In the genomic region with DNA sequence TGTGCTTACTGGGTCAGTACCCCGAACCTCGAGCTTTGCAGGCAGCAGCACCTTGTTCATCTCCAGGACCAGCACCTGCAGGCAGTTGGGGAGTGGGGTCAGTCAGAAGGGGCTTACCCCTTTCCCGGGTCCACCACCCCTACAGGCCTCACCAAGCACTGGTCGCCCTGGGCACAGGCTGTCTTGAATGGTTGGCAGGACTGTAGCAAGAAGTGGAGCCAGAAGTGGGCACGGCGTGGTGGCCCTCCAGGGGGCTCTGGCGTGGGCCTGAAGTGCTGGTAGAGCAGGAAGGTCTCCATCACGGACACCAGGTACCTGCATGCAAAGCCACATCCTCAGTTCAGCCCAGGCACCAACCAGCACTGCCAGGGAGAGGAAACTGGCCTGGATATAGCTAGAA, we compare ENCODE assay signal across 17 cellular contexts. TPM values are rescaled to one million over a fixed set of nuclear protein-coding genes. Genes with fewer than 3 reads are reported as not detected.
A peak's percentile ranks its signal among the peaks of the same experiment; 100 is the strongest.
DNase-seq lines count a peak whose midpoint lies in the region; ATAC-seq and TF ChIP-seq lines count a peak whose summit lies in the region.
"Had no signal": no experiment of that assay in that cellular context is flagged by ENCODE, and none has a peak within 500 bp of the region (broad histone marks: within the 10 kb centered on the region; RNA-seq: fewer than 3 reads in every experiment).

No MANE protein-coding gene starts in this region.

- H3K36me3 ChIP-seq in CD4-positive, alpha-beta memory T cell (ENCODE audit: insufficient read depth, low read length): no peaks in the 10 kb centered on the region
- H3K36me3 ChIP-seq in HUES64 (ENCODE audit: insufficient read depth, low read length) (no peaks in the 10 kb centered on the region), endodermal cell (ENCODE audit: control insufficient read depth, insufficient read depth, low read length) (no peaks in the 10 kb centered on the region), body of pancreas (replicated peaks in 1 of 2; ENCODE audit: insufficient read depth in 1 of 2, low read depth in 2 of 2) (no peaks in the 10 kb centered on the region)
- no peaks in the 10 kb centered on the region for H3K36me3 ChIP-seq in effector memory CD4-positive, alpha-beta T cell (ENCODE audit: control insufficient read depth, insufficient read depth, low read length)

- H3K9me3 Mint-ChIP-seq in CD4-positive, alpha-beta memory T cell: peaks cover 0 to 2% (median 0%) of the 10 kb centered on the region in 8 donors
- no peaks in the 10 kb centered on the region for H3K9me3 Mint-ChIP-seq in endodermal cell
- no peaks in the 10 kb centered on the region for H3K9me3 Mint-ChIP-seq in stimulated activated effector memory CD8-positive, alpha-beta T cell treated with anti-CD3 and anti-CD28 coated beads, Interleukin-12 subunit alpha, Interleukin-12 subunit beta, amount 100 ng/mL, for 72 hours

- no peaks in the 10 kb centered on the region for H3K9me3 ChIP-seq in CD4-positive, alpha-beta memory T cell (ENCODE audit: control insufficient read depth in 1 of 2, low read length in 2 of 2)
- H3K9me3 ChIP-seq in HUES64 (ENCODE audit: insufficient read depth, low read depth, low read length) (no peaks in the 10 kb centered on the region), endodermal cell (ENCODE audit: control insufficient read depth, low read length) (no peaks in the 10 kb centered on the region), body of pancreas (no peaks in the 10 kb centered on the region)
- no peaks in the 10 kb centered on the region for H3K9me3 ChIP-seq in effector memory CD4-positive, alpha-beta T cell (ENCODE audit: control insufficient read depth, low read length)
- H3K9me3 ChIP-seq: HAP-1 had no signal

- H3K27ac Mint-ChIP-seq in CD4-positive, alpha-beta memory T cell: no peak overlapping the region
- H3K27ac Mint-ChIP-seq in endodermal cell: no peak overlapping the region
- H3K27ac Mint-ChIP-seq in stimulated activated effector memory CD8-positive, alpha-beta T cell treated with anti-CD3 and anti-CD28 coated beads, Interleukin-12 subunit alpha, Interleukin-12 subunit beta, amount 100 ng/mL, for 72 hours: no peak overlapping the region

- intact Hi-C loops in CD4-positive, alpha-beta memory T cell (cut with micrococcal nuclease): no loop called here
- intact Hi-C loops in body of pancreas (cut with DNase I): no loop called here

- no peaks in the 10 kb centered on the region for H3K27me3 Mint-ChIP-seq in CD4-positive, alpha-beta memory T cell
- H3K27me3 Mint-ChIP-seq in endodermal cell (ENCODE audit: insufficient read depth): peaks cover 59% of the 10 kb centered on the region

- no peak overlapping the region for H3K27ac ChIP-seq in CD4-positive, alpha-beta memory T cell (ENCODE audit: low read depth, low read length)
- H3K27ac ChIP-seq in HUES64 (ENCODE audit: low read depth, low read length) (no peak overlapping the region), endodermal cell (ENCODE audit: low read depth, low read length) (no peak overlapping the region), body of pancreas (no peak overlapping the region)
- no peak overlapping the region for H3K27ac ChIP-seq in effector memory CD4-positive, alpha-beta T cell (ENCODE audit: insufficient read depth, low read length, poor library complexity, severe bottlenecking)

- H3K9ac ChIP-seq in HUES64 (ENCODE audit: low read depth, low read length) (no peak overlapping the region), endodermal cell (ENCODE audit: extremely low read depth, low read length, poor library complexity, severe bottlenecking) (no peak overlapping the region)

- H3K27me3 ChIP-seq in CD4-positive, alpha-beta memory T cell (ENCODE audit: insufficient read depth, low read length): no peaks in the 10 kb centered on the region
- H3K27me3 ChIP-seq in HUES64 (ENCODE audit: insufficient read depth, low read length) (peaks cover 47% of the 10 kb centered on the region), endodermal cell (ENCODE audit: control insufficient read depth, insufficient read depth, low read length, poor library complexity, severe bottlenecking) (peaks cover 44% of the 10 kb centered on the region), body of pancreas (no peaks in the 10 kb centered on the region)
- H3K27me3 ChIP-seq in effector memory CD4-positive, alpha-beta T cell (replicated peaks; ENCODE audit: control insufficient read depth, insufficient read depth, low read length, poor library complexity, severe bottlenecking): no peaks in the 10 kb centered on the region

- peaks cover 40% of the 10 kb centered on the region for H3K4me1 ChIP-seq in CD4-positive, alpha-beta memory T cell (ENCODE audit: insufficient read depth, low read length)
- H3K4me1 ChIP-seq in HUES64 (ENCODE audit: insufficient read depth, low read length) (peaks cover 15% of the 10 kb centered on the region), endodermal cell (ENCODE audit: control insufficient read depth, insufficient read depth, low read length) (no peaks in the 10 kb centered on the region), body of pancreas (peaks cover 33% of the 10 kb centered on the region)
- H3K4me1 ChIP-seq in effector memory CD4-positive, alpha-beta T cell (ENCODE audit: control insufficient read depth, insufficient read depth, low read length, poor library complexity, severe bottlenecking): peaks cover 41% of the 10 kb centered on the region

- H3K4me1 Mint-ChIP-seq in CD4-positive, alpha-beta memory T cell: peaks cover 25 to 70% (median 43%) of the 10 kb centered on the region in 4 donors
- H3K4me1 Mint-ChIP-seq in endodermal cell: peaks cover 14% of the 10 kb centered on the region
- H3K4me1 Mint-ChIP-seq in stimulated activated effector memory CD8-positive, alpha-beta T cell treated with anti-CD3 and anti-CD28 coated beads, Interleukin-12 subunit alpha, Interleukin-12 subunit beta, amount 100 ng/mL, for 72 hours: peaks cover 54% of the 10 kb centered on the region

- no peak for ATAC-seq in stimulated activated effector memory CD8-positive, alpha-beta T cell treated with anti-CD3 and anti-CD28 coated beads, Interleukin-12 subunit alpha, Interleukin-12 subunit beta, amount 100 ng/mL, for 72 hours
- no peak for ATAC-seq in body of pancreas
- ATAC-seq: K562 had no signal

- TF ChIP-seq POLR2A in body of pancreas (IDR thresholded peaks at IDR 0.05): no peak

- 88% methylated on average over 8 of the region's 8 CpGs for WGBS in HUES64
- 93 to 94% methylated on average over 4 to 8 of the region's 8 CpGs for WGBS in endodermal cell (ENCODE audit: insufficient coverage in 1 of 2, insufficient read length in 1 of 2), 2 experiments
- WGBS in body of pancreas, 2 donors: 94 to 100% methylated on average over 1 to 8 of the region's 8 CpGs

- no peak for DNase-seq in CD4-positive, alpha-beta memory T cell
- DNase-seq in endodermal cell: no peak
- no peak for DNase-seq in stimulated activated effector memory CD8-positive, alpha-beta T cell treated with anti-CD3 and anti-CD28 coated beads, Interleukin-12 subunit alpha, Interleukin-12 subunit beta, amount 100 ng/mL, for 72 hours (ENCODE audit: low spot score in 2 of 2)
- DNase-seq in body of pancreas: no peak
- no peak for DNase-seq in NCI-H82 treated with DMSO at 0.1 percent for 48 hours (lab: John Stamatoyannopoulos, UW; ENCODE audit: unreplicated experiment)
- no peak for DNase-seq in effector memory CD4-positive, alpha-beta T cell
- DNase-seq: ACHN, NCI-H1048, NCI-H146, NCI-H2081 treated with DMSO at 0.1 percent for 48 hours, NCI-H526, OCI-M1 had no signal

- CTCF ChIA-PET in CD4-positive, alpha-beta memory T cell (lab: Charles Lee; ENCODE audit: partially characterized antibody): interaction anchor here (1.2 to 8.4 kb wide), 4 partner anchors 20 to 33 kb away, joined by 3 to 54 read pairs (median 6); a partner anchor contains a TSS

- POLR2A ChIA-PET in CD4-positive, alpha-beta memory T cell (lab: Charles Lee; ENCODE audit: partially characterized antibody): interaction anchor here (15.5 kb wide), 1 partner anchor 18 kb away, joined by 202 read pairs; a partner anchor contains a TSS

- peak overlapping the region in 5 of 8 donors; percentile 22 to 96 (median 57) for H3K4me3 Mint-ChIP-seq in CD4-positive, alpha-beta memory T cell
- H3K4me3 Mint-ChIP-seq in endodermal cell: peak overlapping the region; percentile 59
- H3K4me3 Mint-ChIP-seq in stimulated activated effector memory CD8-positive, alpha-beta T cell treated with anti-CD3 and anti-CD28 coated beads, Interleukin-12 subunit alpha, Interleukin-12 subunit beta, amount 100 ng/mL, for 72 hours: peak overlapping the region; percentile 86

- TF ChIP-seq CTCF in endodermal cell (conservative IDR thresholded peaks at IDR 0.05) (no peak), body of pancreas (IDR thresholded peaks at IDR 0.05) (no peak)

- no peak overlapping the region for H3K4me3 ChIP-seq in CD4-positive, alpha-beta memory T cell (ENCODE audit: low read length in 2 of 2)
- H3K4me3 ChIP-seq in HUES64 (ENCODE audit: low read length) (peak overlapping the region; percentile 76; the same call in 1 of the 2 replicates), endodermal cell (ENCODE audit: low read length) (no peak overlapping the region), body of pancreas (no peak overlapping the region)
- H3K4me3 ChIP-seq in effector memory CD4-positive, alpha-beta T cell (ENCODE audit: insufficient read depth, low read depth, low read length, poor library complexity, severe bottlenecking): no peak overlapping the region
- H3K4me3 ChIP-seq: HAP-1, K562 had no signal

- peaks cover 0 to 3% of the 10 kb centered on the region in 2 donors for H3K36me3 Mint-ChIP-seq in CD4-positive, alpha-beta memory T cell
- peaks cover 2% of the 10 kb centered on the region for H3K36me3 Mint-ChIP-seq in endodermal cell (ENCODE audit: low read depth)
- peaks cover 24% of the 10 kb centered on the region for H3K36me3 Mint-ChIP-seq in stimulated activated effector memory CD8-positive, alpha-beta T cell treated with anti-CD3 and anti-CD28 coated beads, Interleukin-12 subunit alpha, Interleukin-12 subunit beta, amount 100 ng/mL, for 72 hours

RNA-seq across cellular contexts. Expression of a gene that starts 5.2 kb away (rescaled TPM):
- 10 to 100 TPM in 1 of 2 experiments, 1 to 10 TPM in 1; 8.8 to 11.7 TPM for total RNA-seq in CD4-positive, alpha-beta memory T cell
- 1 to 10 TPM; 4.5 to 8.1 TPM for polyA plus RNA-seq in CD4-positive, alpha-beta memory T cell
- polyA plus RNA-seq in HUES64 (2013, experiment 1 of 2): 4.5 TPM
- 9.9 TPM for polyA plus RNA-seq in HUES64 (2013, experiment 2 of 2)
- total RNA-seq in endodermal cell (10 to 100 TPM in 1 of 2 donors, 1 to 10 TPM in 1; 6.6 to 11.5 TPM), body of pancreas (10 to 100 TPM; 28.8 to 31.3 TPM)
- polyA plus RNA-seq in endodermal cell (2013, experiment 1 of 2): 14.9 TPM
- 14.3 TPM for polyA plus RNA-seq in endodermal cell (2013, experiment 2 of 2)

RNA-seq across cellular contexts. Expression of a gene that starts 13.1 kb away (rescaled TPM):
- total RNA-seq in CD4-positive, alpha-beta memory T cell: not detected
- not detected for polyA plus RNA-seq in CD4-positive, alpha-beta memory T cell
- polyA plus RNA-seq in HUES64 (2013, experiment 1 of 2): not detected
- not detected for polyA plus RNA-seq in HUES64 (2013, experiment 2 of 2)
- total RNA-seq in endodermal cell: under 1 TPM in 1 of 2 donors, not detected in 1; 0.26 TPM
- not detected for polyA plus RNA-seq in endodermal cell (2013, experiment 1 of 2)
- polyA plus RNA-seq in endodermal cell (2013, experiment 2 of 2): not detected
- total RNA-seq in body of pancreas: 1 to 10 TPM; 1.3 to 1.6 TPM
- total RNA-seq: HT1080, SK-MEL-5 had no signal
- polyA plus RNA-seq: K562 had no signal

RNA-seq across cellular contexts. Expression of a gene that starts 19.7 kb away (rescaled TPM):
- 100 to 1,000 TPM; 146 to 158 TPM for total RNA-seq in CD4-positive, alpha-beta memory T cell
- 100 to 1,000 TPM in 1 of 2 donors, 10 to 100 TPM in 1; 99.7 to 141 TPM for polyA plus RNA-seq in CD4-positive, alpha-beta memory T cell
- 5.5 TPM for polyA plus RNA-seq in HUES64 (2013, experiment 1 of 2)
- polyA plus RNA-seq in HUES64 (2013, experiment 2 of 2): 5.3 TPM
- total RNA-seq in endodermal cell (1 to 10 TPM; 6.7 to 7.5 TPM), body of pancreas (100 to 1,000 TPM; 107 to 129 TPM)
- polyA plus RNA-seq in endodermal cell (2013, experiment 1 of 2): 3.2 TPM
- 4.9 TPM for polyA plus RNA-seq in endodermal cell (2013, experiment 2 of 2)
- total RNA-seq: SK-MEL-5 had no signal

RNA-seq across cellular contexts. Expression of a gene that starts 21.6 kb away (rescaled TPM):
- total RNA-seq in CD4-positive, alpha-beta memory T cell: not detected
- polyA plus RNA-seq in CD4-positive, alpha-beta memory T cell: under 1 TPM in 1 of 2 donors, not detected in 1; 0.22 TPM
- polyA plus RNA-seq in HUES64 (2013, experiment 1 of 2): 0.55 TPM
- 0.63 TPM for polyA plus RNA-seq in HUES64 (2013, experiment 2 of 2)
- total RNA-seq in endodermal cell (1 to 10 TPM; 1.6 to 1.8 TPM), body of pancreas (1 to 10 TPM in 1 of 2 donors, not detected in 1; 1.3 TPM)
- polyA plus RNA-seq in endodermal cell (2013, experiment 1 of 2): 1.4 TPM
- polyA plus RNA-seq in endodermal cell (2013, experiment 2 of 2): 0.83 TPM
- total RNA-seq: HT1080, SK-MEL-5 had no signal

RNA-seq across cellular contexts. Expression of a gene that starts 30.9 kb away (rescaled TPM):
- not detected for total RNA-seq in CD4-positive, alpha-beta memory T cell
- polyA plus RNA-seq in CD4-positive, alpha-beta memory T cell: not detected
- 7.0 TPM for polyA plus RNA-seq in HUES64 (2013, experiment 1 of 2)
- 9.2 TPM for polyA plus RNA-seq in HUES64 (2013, experiment 2 of 2)
- 1 to 10 TPM; 3.5 to 4.1 TPM for total RNA-seq in endodermal cell
- polyA plus RNA-seq in endodermal cell (2013, experiment 1 of 2): 4.5 TPM
- polyA plus RNA-seq in endodermal cell (2013, experiment 2 of 2): 4.5 TPM
- not detected for total RNA-seq in body of pancreas

Comparison
In these comparisons a context has a peak if more than half of its experiments do, and no peak if none do; other contexts are left out.
1. RNA of a gene that starts 19.7 kb away (total RNA-seq): 146 to 158 TPM in CD4-positive, alpha-beta memory T cell and 107 to 129 TPM in body of pancreas; 6.7 to 7.5 TPM in endodermal cell; every median in the first group is over 10 times any median in the second.
2. Peak in every context shown above with its lines, with median percentiles within 50 percentile points of each other: H3K4me3 Mint-ChIP-seq.